ENCODE assay signal across 8 cellular contexts in genomic region chr20:62938105-62938888, GRCh38. TPM values are rescaled to one million over a fixed set of nuclear protein-coding genes. Genes with fewer than 3 reads are reported as not detected.
DNase-seq lines count a peak whose midpoint lies in the region; ATAC-seq, FAIRE-seq and TF ChIP-seq lines count a peak whose summit lies in the region.

Gene GID8, plus strand, starts transcription at chr20:62938147. Its CDS starts 3,356 bp downstream, at chr20:62941503.

- peaks cover 15% of the 10 kb centered on the region for H3K4me1 Mint-ChIP-seq in progenitor cell of endocrine pancreas (ENCODE audit: low read depth)

- H3K27ac ChIP-seq in A549 (peak within 1 kb of the TSS; percentile 91 to 94), PC-3 (ENCODE audit: low read length) (peak within 1 kb of the TSS; percentile 84), adrenal gland (peak within 1 kb of the TSS; percentile 74 to 96 (median 90))

- H3K9me2 ChIP-seq in PC-3 (replicated peaks; ENCODE audit: low read length): no peaks in the 10 kb centered on the region

- H3K27me3 ChIP-seq in PC-3 (ENCODE audit: low read length): no peaks in the 10 kb centered on the region
- no peaks in the 10 kb centered on the region for H3K27me3 ChIP-seq in adrenal gland

- POLR2A ChIA-PET in A549 (lab: Yijun Ruan, JAX): interaction anchor here (0.7 to 1.7 kb wide), 5 partner anchors 10 to 63 kb away, joined by 3 to 12 read pairs (median 4); partner anchors contain the start of gene DIDO1
- POLR2A ChIA-PET in PC-3 (lab: Charles Lee; ENCODE audit: unreplicated experiment): interaction anchor here (0.6 to 0.7 kb wide), 2 partner anchors 63 to 582 kb away, joined by 4 to 6 read pairs; no protein-coding TSS in a partner anchor

- TF ChIP-seq POLR2A in A549 (IDR thresholded peaks at IDR 0.05; ENCODE audit: low read length) (no peak), adrenal gland (IDR thresholded peaks at IDR 0.05) (peak; percentile 24 to 43)

- TF ChIP-seq CTCF in A549 (IDR thresholded peaks at IDR 0.05) (0 out of 3 replicates have a peak, but pooled peaks have one; percentile 8), PC-3 (conservative IDR thresholded peaks at IDR 0.05; ENCODE audit: low read depth, low read length) (no peak), adrenal gland (IDR thresholded peaks at IDR 0.05) (no peak), progenitor cell of endocrine pancreas (IDR thresholded peaks at IDR 0.05; ENCODE audit: unreplicated experiment) (no peak)

- H3K4me3 ChIP-seq in A549 (peak within 1 kb of the TSS; percentile 68), PC-3 (ENCODE audit: low read length) (peak within 1 kb of the TSS; percentile 100), adrenal gland (peak within 1 kb of the TSS; percentile 45 to 93 (median 72))

- FAIRE-seq in A549 (lab: Jason Lieb, UNC): no peak

- peaks cover 5% of the 10 kb centered on the region for H3K36me3 Mint-ChIP-seq in progenitor cell of endocrine pancreas (ENCODE audit: insufficient read depth)

- H3K36me3 ChIP-seq in PC-3 (ENCODE audit: low read depth, low read length): peaks cover 42% of the 10 kb centered on the region
- H3K36me3 ChIP-seq in adrenal gland (replicated peaks in 1 of 2): peaks cover 0 to 17% of the 10 kb centered on the region in 2 donors

- H3K9ac ChIP-seq in PC-3 (ENCODE audit: low read length): peak within 1 kb of the TSS; percentile 100

- H3K4me1 ChIP-seq in A549: peaks cover 28% of the 10 kb centered on the region
- peaks cover 26% of the 10 kb centered on the region for H3K4me1 ChIP-seq in PC-3 (ENCODE audit: insufficient read depth, low read length)
- H3K4me1 ChIP-seq in adrenal gland (replicated peaks in 1 of 2): peaks cover 22 to 34% of the 10 kb centered on the region in 2 donors

- no peak for TF ChIP-seq EP300 in A549 (IDR thresholded peaks at IDR 0.05)

- peak; percentile 57 to 79 for ATAC-seq in A549
- ATAC-seq in GM18511 (IDR thresholded peaks at IDR 0.05; ENCODE audit: unreplicated experiment): peak; percentile 48
- ATAC-seq in HG02970 (IDR thresholded peaks at IDR 0.05; ENCODE audit: low FRiP score, unreplicated experiment): peak; percentile 43
- ATAC-seq in PC-3: peak; percentile 66
- peak; percentile 51 to 62 for ATAC-seq in left cardiac atrium

- H3K27ac Mint-ChIP-seq in progenitor cell of endocrine pancreas: peak within 1 kb of the TSS; percentile 99

- H3K9me3 ChIP-seq in A549 (no peaks in the 10 kb centered on the region), PC-3 (ENCODE audit: low read length) (no peaks in the 10 kb centered on the region), adrenal gland (replicated peaks in 1 of 3) (no peaks in the 10 kb centered on the region)

- CTCF ChIA-PET in A549 (lab: Yijun Ruan, JAX) (interaction anchor here (0.9 to 2.8 kb wide), 7 partner anchors 12 to 71 kb away, joined by 3 to 14 read pairs (median 4); partner anchors contain the start of gene DIDO1), PC-3 (lab: Charles Lee) (interaction anchor here (0.6 kb wide), 1 partner anchor 35 kb away, joined by 3 read pairs; no protein-coding TSS in a partner anchor)

- 2% methylated on average over 24 of the region's 79 CpGs for WGBS in A549 (ENCODE audit: missing lambda C conversion rate)
- 0 to 1% (median 0%) methylated on average over 16 to 79 of the region's 79 CpGs for WGBS in adrenal gland, 4 donors

- H3K27me3 Mint-ChIP-seq in progenitor cell of endocrine pancreas: no peaks in the 10 kb centered on the region

- peaks cover 51% of the 10 kb centered on the region for H4K20me1 ChIP-seq in PC-3 (ENCODE audit: low read length)

- TSS peak; percentile 34 for BruUV-seq in PC-3 (replicated peaks; lab: Mats Ljungman, UMichigan)

- H3K4me2 ChIP-seq in A549 (peak within 1 kb of the TSS; percentile 86), PC-3 (ENCODE audit: low read length) (peak within 1 kb of the TSS; percentile 98)

- H3K79me2 ChIP-seq in PC-3 (ENCODE audit: low read length): peaks cover 93% of the 10 kb centered on the region

- DNase-seq in A549 (ENCODE audit: low read depth in 1 of 2, low spot score in 1 of 2) (peak; percentile 37 to 38), PC-3 (peak; percentile 39), adrenal gland (peak in 5 of 7 donors; percentile 47 to 68 (median 61)), left cardiac atrium (peak; percentile 48), progenitor cell of endocrine pancreas (ENCODE audit: low spot score, unreplicated experiment) (peak; percentile 43), DMS79 treated with DMSO at 0.1 percent for 48 hours (lab: John Stamatoyannopoulos, UW) (no peak)

- H2AFZ ChIP-seq in PC-3 (ENCODE audit: low read length): peak within 1 kb of the TSS; percentile 85

- no peaks in the 10 kb centered on the region for H3F3A ChIP-seq in PC-3 (ENCODE audit: low read length, unreplicated experiment)

- intact Hi-C loops in PC-3 (cut with micrococcal nuclease): loop anchor here (2.0 kb wide), 1 partner anchor 37 kb away; no protein-coding TSS in a partner anchor
- intact Hi-C loops in adrenal gland (cut with DNase I): no loop called here
- intact Hi-C loops in left cardiac atrium (cut with DNase I): no loop called here

- H3K9me3 Mint-ChIP-seq in progenitor cell of endocrine pancreas (ENCODE audit: low read depth): no peaks in the 10 kb centered on the region

- peak within 1 kb of the TSS; percentile 95 for H3K4me3 Mint-ChIP-seq in progenitor cell of endocrine pancreas (ENCODE audit: low read depth)

- TF ChIP-seq RAD21 in A549 (conservative IDR thresholded peaks at IDR 0.05 in 1 of 2, IDR thresholded peaks at IDR 0.05 in 1 of 2): no peak

TF ChIP-seq in A549, 52 proteins besides CTCF, POLR2A, EP300 and RAD21:
- TF ChIP-seq PHF8 (IDR thresholded peaks at IDR 0.05; ENCODE audit: borderline replicate concordance, low read depth) (peak; percentile 41; the same call in 1 of the 2 replicates), PBX3 (IDR thresholded peaks at IDR 0.05) (no peak), BHLHE40 (IDR thresholded peaks at IDR 0.05; ENCODE audit: low read depth, low read length) (no peak), FOSL2 (IDR thresholded peaks at IDR 0.05) (no peak), FOSL2 (CRISPR knock-in tag; IDR thresholded peaks at IDR 0.05) (no peak), JUN (IDR thresholded peaks at IDR 0.05) (peak in 1 of 2 experiments; percentile 75; a peak in 2 of 5 replicates), KDM1A (IDR thresholded peaks at IDR 0.05; ENCODE audit: low read depth) (no peak), EHMT2 (IDR thresholded peaks at IDR 0.05; ENCODE audit: low read depth) (no peak), USF2 (IDR thresholded peaks at IDR 0.05) (no peak), RFX5 (IDR thresholded peaks at IDR 0.05) (no peak), HDAC2 (IDR thresholded peaks at IDR 0.05) (no peak), GATA3 (IDR thresholded peaks at IDR 0.05; ENCODE audit: borderline replicate concordance) (peak; percentile 7; the same call in 1 of the 2 replicates), CBX2 (IDR thresholded peaks at IDR 0.05; ENCODE audit: borderline replicate concordance, low read depth) (no peak), NR3C1 (IDR thresholded peaks at IDR 0.05) (no peak), RARB (CRISPR knock-in tag; IDR thresholded peaks at IDR 0.05) (no peak), HOXB5 (CRISPR knock-in tag; IDR thresholded peaks at IDR 0.05) (no peak)

RNA-seq across cellular contexts. Expression of gene GID8, which starts in this region (rescaled TPM):
- 24.5 and 25.0 TPM in 2 replicates for polyA plus RNA-seq in A549 (2011; rRNA removed)
- polyA plus RNA-seq in A549 (2012; cell fraction: cytosol; rRNA removed): 15.3 and 16.0 TPM in 2 replicates
- polyA plus RNA-seq in A549 (2012; cell fraction: nucleus; rRNA removed): 13.1 and 19.2 TPM in 2 replicates
- polyA plus RNA-seq in A549 (2017; fragmentation: RNase III; extraction: RNeasy Plus Mini Kit Qiagen cat#74134 plus additional on column Dnase treatment): 18.6 to 19.2 TPM (median 19.0 TPM) in 3 replicates
- 21.9 and 24.0 TPM in 2 replicates for polyA minus RNA-seq in A549 (2011; rRNA and poly(A)+ RNA removed)
- total RNA-seq in PC-3 (2014; rRNA removed): 37.2 and 47.5 TPM in 2 replicates
- total RNA-seq in adrenal gland: 10 to 100 TPM; 17.8 to 38.5 (median 25.3) TPM
- 10 to 100 TPM in 2 of 3 donors, 1 to 10 TPM in 1; 9.4 to 16.8 (median 10.1) TPM for polyA plus RNA-seq in adrenal gland
- 10 to 100 TPM; 16.8 to 20.2 TPM for total RNA-seq in left cardiac atrium
- 66.7 and 71.6 TPM in 2 replicates for total RNA-seq in progenitor cell of endocrine pancreas
